27 cellular contexts compared by ENCODE assay signal in the genomic region with DNA sequence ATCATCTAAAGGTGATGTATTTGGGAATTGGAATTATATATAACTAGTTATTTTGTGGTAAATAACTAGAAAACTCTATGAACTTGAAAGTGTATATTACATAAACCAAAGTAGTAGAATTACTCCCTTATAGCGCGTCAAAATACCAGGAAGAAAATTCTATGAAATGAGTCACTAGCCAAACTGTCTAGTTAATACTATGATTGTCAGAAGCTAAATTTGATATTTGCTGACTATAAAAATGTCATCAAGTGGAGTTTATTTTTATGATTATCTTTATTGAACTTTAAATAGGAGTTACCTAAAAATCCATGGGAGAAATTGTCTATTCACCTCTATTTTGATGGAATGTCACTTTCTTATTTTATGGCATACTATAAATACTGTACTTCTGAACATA.
"Had no signal": no experiment of that assay in that cellular context is flagged by ENCODE, and none has a peak within 500 bp of the region (broad histone marks: within the 10 kb centered on the region; RNA-seq: fewer than 3 reads in every experiment).

No MANE protein-coding gene starts in this region.

- H3K27me3 Mint-ChIP-seq: dendritic cell treated with granulocyte-macrophage colony-stimulating factor and Interleukin-4, amounts not matched to agents 40 ng/mL and 50 ng/mL, for 4 days had no signal

- H3K27ac ChIP-seq: ascending aorta, breast epithelium, coronary artery, dorsolateral prefrontal cortex, esophagus muscularis mucosa, gastroesophageal sphincter had no signal

- H3K27me3 ChIP-seq: ascending aorta, breast epithelium, esophagus muscularis mucosa, gastroesophageal sphincter had no signal

- H3K4me3 Mint-ChIP-seq: activated CD4-positive, alpha-beta memory T cell treated with anti-CD3 and anti-CD28 coated beads, Interleukin-2, amount 10 ng/mL, durations not matched to agents 7 days and 5 days; activated CD4-positive, alpha-beta T cell treated with anti-CD3 and anti-CD28 coated beads for 36 hours; activated CD4-positive, alpha-beta T cell treated with anti-CD3 and anti-CD28 coated beads, Interleukin-2, amount 10 ng/mL, durations not matched to agents 7 days and 5 days; activated naive CD4-positive, alpha-beta T cell treated with anti-CD3 and anti-CD28 coated beads, Interleukin-2, amount 10 ng/mL, durations not matched to agents 7 days and 5 days; activated naive CD8-positive, alpha-beta T cell treated with anti-CD3 and anti-CD28 coated beads, Interleukin-2, amount 10 ng/mL, durations not matched to agents 7 days and 5 days; activated T-cell treated with anti-CD3 and anti-CD28 coated beads, Interleukin-2, amount 50 U/mL, for 24 hours; activated T-cell treated with anti-CD3 and anti-CD28 coated beads, Interleukin-2, amount 50 U/mL, for 72 hours; brain; central memory CD8-positive, alpha-beta T cell; dendritic cell treated with granulocyte-macrophage colony-stimulating factor and Interleukin-4, amounts not matched to agents 40 ng/mL and 50 ng/mL, for 4 days; endodermal cell had no signal

- H3K36me3 Mint-ChIP-seq: activated naive CD4-positive, alpha-beta T cell treated with anti-CD3 and anti-CD28 coated beads, Interleukin-2, amount 10 ng/mL, durations not matched to agents 7 days and 5 days; activated naive CD4-positive, alpha-beta T cell treated with anti-CD3 and anti-CD28 coated beads, Interleukin-2, amount 50 U/mL, for 72 hours; activated naive CD8-positive, alpha-beta T cell treated with anti-CD3 and anti-CD28 coated beads, Interleukin-2, amount 10 ng/mL, durations not matched to agents 7 days and 5 days; brain had no signal

- H3K9me3 ChIP-seq: ascending aorta, breast epithelium, esophagus muscularis mucosa, gastroesophageal sphincter had no signal

- H3K4me3 ChIP-seq: ascending aorta, breast epithelium, coronary artery, esophagus muscularis mucosa, gastroesophageal sphincter had no signal

- DNase-seq: activated CD4-positive, alpha-beta memory T cell treated with anti-CD3 and anti-CD28 coated beads, Interleukin-2, amount 10 ng/mL, durations not matched to agents 7 days and 5 days; activated CD4-positive, alpha-beta T cell treated with anti-CD3 and anti-CD28 coated beads for 36 hours; activated CD4-positive, alpha-beta T cell treated with anti-CD3 and anti-CD28 coated beads, Interleukin-2, amount 10 ng/mL, durations not matched to agents 7 days and 5 days; activated CD4-positive, alpha-beta T cell treated with anti-CD3 and anti-CD28 coated beads, Interleukin-2, amount 50 U/mL, for 4 hours; activated CD4-positive, CD25-positive, alpha-beta regulatory T cell; activated CD4-positive, CD25-positive, alpha-beta regulatory T cell treated with anti-CD3 and anti-CD28 coated beads, Interleukin-2, amount 50 U/mL, for 72 hours; activated CD8-positive, alpha-beta memory T cell treated with anti-CD3 and anti-CD28 coated beads, Interleukin-2, amount 50 U/mL, for 48 hours; activated gamma-delta T cell; activated naive CD4-positive, alpha-beta T cell; activated naive CD4-positive, alpha-beta T cell treated with anti-CD3 and anti-CD28 coated beads, Interleukin-2, amount 10 ng/mL, durations not matched to agents 7 days and 5 days; activated naive CD8-positive, alpha-beta T cell treated with anti-CD3 and anti-CD28 coated beads, Interleukin-2, amount 10 ng/mL, durations not matched to agents 7 days and 5 days; activated T-cell treated with anti-CD3 and anti-CD28 coated beads for 4 hours; activated T-cell treated with anti-CD3 and anti-CD28 coated beads, Interleukin-2, amount 50 U/mL, for 24 hours; activated T-cell treated with anti-CD3 and anti-CD28 coated beads, Interleukin-2, amount 50 U/mL, for 72 hours; dorsolateral prefrontal cortex; effector memory CD4-positive, alpha-beta T cell; T-helper 2 cell had no signal

- H3K36me3 ChIP-seq: ascending aorta, breast epithelium, esophagus muscularis mucosa, gastroesophageal sphincter had no signal

- H3K4me1 ChIP-seq: ascending aorta, breast epithelium, esophagus muscularis mucosa, gastroesophageal sphincter had no signal

- H3K27ac Mint-ChIP-seq: activated CD4-positive, alpha-beta memory T cell treated with anti-CD3 and anti-CD28 coated beads, Interleukin-2, amount 10 ng/mL, durations not matched to agents 7 days and 5 days; activated CD4-positive, alpha-beta T cell treated with anti-CD3 and anti-CD28 coated beads for 36 hours; activated CD4-positive, alpha-beta T cell treated with anti-CD3 and anti-CD28 coated beads, Interleukin-2, amount 10 ng/mL, durations not matched to agents 7 days and 5 days; activated naive CD4-positive, alpha-beta T cell treated with anti-CD3 and anti-CD28 coated beads, Interleukin-2, amount 10 ng/mL, durations not matched to agents 7 days and 5 days; activated naive CD4-positive, alpha-beta T cell treated with anti-CD3 and anti-CD28 coated beads, Interleukin-2, amount 50 U/mL, for 72 hours; activated naive CD8-positive, alpha-beta T cell treated with anti-CD3 and anti-CD28 coated beads, Interleukin-2, amount 10 ng/mL, durations not matched to agents 7 days and 5 days; activated T-cell treated with anti-CD3 and anti-CD28 coated beads, Interleukin-2, amount 50 U/mL, for 24 hours; activated T-cell treated with anti-CD3 and anti-CD28 coated beads, Interleukin-2, amount 50 U/mL, for 72 hours; brain; dendritic cell treated with granulocyte-macrophage colony-stimulating factor and Interleukin-4, amounts not matched to agents 40 ng/mL and 50 ng/mL, for 4 days; endodermal cell had no signal

- H3K4me1 Mint-ChIP-seq: activated CD4-positive, alpha-beta memory T cell treated with anti-CD3 and anti-CD28 coated beads, Interleukin-2, amount 10 ng/mL, durations not matched to agents 7 days and 5 days; activated CD4-positive, alpha-beta T cell treated with anti-CD3 and anti-CD28 coated beads, Interleukin-2, amount 10 ng/mL, durations not matched to agents 7 days and 5 days; activated naive CD4-positive, alpha-beta T cell treated with anti-CD3 and anti-CD28 coated beads, Interleukin-2, amount 10 ng/mL, durations not matched to agents 7 days and 5 days; brain; central memory CD8-positive, alpha-beta T cell had no signal

- ATAC-seq: activated CD4-positive, alpha-beta T cell treated with anti-CD3 and anti-CD28 coated beads for 36 hours; activated naive CD4-positive, alpha-beta T cell treated with anti-CD3 and anti-CD28 coated beads, Interleukin-2, amount 50 U/mL, for 72 hours; activated T-cell treated with anti-CD3 and anti-CD28 coated beads, Interleukin-2, amount 50 U/mL, for 72 hours; gastroesophageal sphincter had no signal

- H3K9me3 Mint-ChIP-seq: activated CD4-positive, alpha-beta memory T cell treated with anti-CD3 and anti-CD28 coated beads, Interleukin-2, amount 10 ng/mL, durations not matched to agents 7 days and 5 days; activated CD4-positive, alpha-beta T cell treated with anti-CD3 and anti-CD28 coated beads, Interleukin-2, amount 10 ng/mL, durations not matched to agents 7 days and 5 days; activated naive CD4-positive, alpha-beta T cell treated with anti-CD3 and anti-CD28 coated beads, Interleukin-2, amount 10 ng/mL, durations not matched to agents 7 days and 5 days; activated naive CD4-positive, alpha-beta T cell treated with anti-CD3 and anti-CD28 coated beads, Interleukin-2, amount 50 U/mL, for 72 hours; activated naive CD8-positive, alpha-beta T cell treated with anti-CD3 and anti-CD28 coated beads, Interleukin-2, amount 10 ng/mL, durations not matched to agents 7 days and 5 days; activated T-cell treated with anti-CD3 and anti-CD28 coated beads, Interleukin-2, amount 50 U/mL, for 24 hours; activated T-cell treated with anti-CD3 and anti-CD28 coated beads, Interleukin-2, amount 50 U/mL, for 72 hours; brain; central memory CD8-positive, alpha-beta T cell; dendritic cell treated with granulocyte-macrophage colony-stimulating factor and Interleukin-4, amounts not matched to agents 40 ng/mL and 50 ng/mL, for 4 days; endodermal cell had no signal
